In the genomic region with DNA sequence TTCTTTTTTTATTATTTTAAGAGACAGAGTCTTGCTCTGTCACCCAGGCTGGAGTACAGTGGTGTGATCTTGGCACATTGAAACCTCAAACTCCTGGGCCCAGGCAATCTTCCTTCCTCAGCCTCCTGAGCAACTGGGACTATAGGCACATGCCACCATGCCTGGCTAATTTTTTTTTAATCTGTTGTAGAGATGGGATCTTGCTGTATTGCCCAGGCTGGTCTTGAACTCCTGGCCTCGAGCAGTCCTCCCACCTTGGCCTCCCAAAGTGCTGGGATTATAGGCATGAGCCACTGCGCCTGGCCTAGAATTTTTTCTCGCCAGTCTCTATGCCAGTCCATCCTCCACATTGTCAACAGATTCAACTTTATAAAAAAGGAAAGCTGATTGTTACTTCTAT, we compare ENCODE assay signal across 3 cellular contexts.
TF ChIP-seq lines count a peak whose summit lies in the region.

No MANE protein-coding gene starts in this region.

TF ChIP-seq in HEK293, 187 proteins besides CTCF, POLR2A, EP300 and RAD21:
- TF ChIP-seq ZNF121 (tag by site-specific recombination; IDR thresholded peaks at IDR 0.05): 0 out of 2 replicates have a peak, but pooled peaks have one; percentile 45

TF ChIP-seq in WTC11, 78 proteins besides CTCF, POLR2A, EP300 and RAD21:
- TF ChIP-seq ZNF121 (CRISPR knock-in tag; IDR thresholded peaks at IDR 0.05): peak; percentile 92

TF ChIP-seq in K562, 482 proteins besides CTCF, POLR2A, EP300 and RAD21:
- peak; percentile 62 for TF ChIP-seq ZNF121 (CRISPR knock-in tag; conservative IDR thresholded peaks at IDR 0.05)
